In genomic region chr6:135148889-135149288, GRCh38 we compare ENCODE assay signal across 16 cellular contexts. TPM values are rescaled to one million over a fixed set of nuclear protein-coding genes. Genes with fewer than 3 reads are reported as not detected.
DNase-seq lines count a peak whose midpoint lies in the region; ATAC-seq and TF ChIP-seq lines count a peak whose summit lies in the region.
"Had no signal": no experiment of that assay in that cellular context is flagged by ENCODE, and none has a peak within 500 bp of the region (broad histone marks: within the 10 kb centered on the region; RNA-seq: fewer than 3 reads in every experiment).

No MANE protein-coding gene starts in this region.

- H3K4me1 ChIP-seq in Loucy (ENCODE audit: insufficient read depth, low read length, poor library complexity, severe bottlenecking) (peaks cover 56% of the 10 kb centered on the region), body of pancreas (no peaks in the 10 kb centered on the region)

- TF ChIP-seq POLR2A in body of pancreas (IDR thresholded peaks at IDR 0.05): no peak

- H3K4me3 ChIP-seq in Loucy (ENCODE audit: low read length, poor library complexity, severe bottlenecking) (peak overlapping the region; percentile 9), body of pancreas (no peak overlapping the region)

- DNase-seq in T-helper 1 cell (no peak), DMS79 (lab: John Stamatoyannopoulos, UW) (peak; percentile 18), OCI-M1 (lab: John Stamatoyannopoulos, UW) (peak; percentile 71), body of pancreas (no peak), ureter (ENCODE audit: low spot score) (no peak)
- DNase-seq: C1 segment of cervical spinal cord, DMS 273 treated with DMSO at 0.1 percent for 48 hours, NCI-H187 treated with DMSO at 0.1 percent for 48 hours, NCI-H2171 treated with DMSO at 0.1 percent for 48 hours, NCI-H510A treated with DMSO at 0.1 percent for 48 hours, PC-3 had no signal

- peaks cover 15% of the 10 kb centered on the region for H3K79me2 ChIP-seq in Loucy (ENCODE audit: insufficient read depth, low read length)

- H3K4me2 ChIP-seq in Loucy (ENCODE audit: low read depth, low read length, poor library complexity, severe bottlenecking): peak overlapping the region; percentile 45

- H2AFZ ChIP-seq in Loucy (ENCODE audit: low read length): peak overlapping the region; percentile 44

- peak overlapping the region; percentile 44 for H3K9ac ChIP-seq in Loucy (ENCODE audit: low read depth, low read length, poor library complexity, severe bottlenecking)

- H3K9me3 ChIP-seq in Loucy (ENCODE audit: insufficient read depth, low read depth, low read length): peaks cover 2% of the 10 kb centered on the region; the same call in 1 of the 2 replicates
- no peaks in the 10 kb centered on the region for H3K9me3 ChIP-seq in body of pancreas

- no peak overlapping the region for H3K27ac ChIP-seq in body of pancreas

- H3K9me3 Mint-ChIP-seq in T-helper 1 cell treated with Interleukin-12 subunit alpha and Interleukin-12 subunit beta and Interleukin-4 antibody, amounts not matched to agents 30 μg/mL and 1 μg/mL, for 36 hours: peaks cover 18% of the 10 kb centered on the region

- H3K27me3 ChIP-seq in Loucy (ENCODE audit: insufficient read depth, low read length, poor library complexity, severe bottlenecking): no peaks in the 10 kb centered on the region
- H3K27me3 ChIP-seq in body of pancreas: no peaks in the 10 kb centered on the region

- H3K4me3 Mint-ChIP-seq in T-helper 1 cell treated with Interleukin-12 subunit alpha and Interleukin-12 subunit beta and Interleukin-4 antibody, amounts not matched to agents 30 μg/mL and 1 μg/mL, for 36 hours: no peak overlapping the region

- no peaks in the 10 kb centered on the region for H3F3A ChIP-seq in Loucy (ENCODE audit: low read depth)

- peaks cover 52% of the 10 kb centered on the region for H3K4me1 Mint-ChIP-seq in T-helper 1 cell treated with Interleukin-12 subunit alpha and Interleukin-12 subunit beta and Interleukin-4 antibody, amounts not matched to agents 30 μg/mL and 1 μg/mL, for 36 hours (ENCODE audit: low read depth)

- 59 to 66% methylated on average over 3 of the region's 3 CpGs for WGBS in body of pancreas, 2 donors

- no peak for ATAC-seq in GM21423 (IDR thresholded peaks at IDR 0.05; ENCODE audit: unreplicated experiment)
- no peak for ATAC-seq in body of pancreas
- ATAC-seq: HCT116, PC-3 had no signal

- peaks cover 6% of the 10 kb centered on the region for H3K36me3 Mint-ChIP-seq in T-helper 1 cell treated with Interleukin-12 subunit alpha and Interleukin-12 subunit beta and Interleukin-4 antibody, amounts not matched to agents 30 μg/mL and 1 μg/mL, for 36 hours (ENCODE audit: low read depth)

- no peaks in the 10 kb centered on the region for H3K27me3 Mint-ChIP-seq in T-helper 1 cell treated with Interleukin-12 subunit alpha and Interleukin-12 subunit beta and Interleukin-4 antibody, amounts not matched to agents 30 μg/mL and 1 μg/mL, for 36 hours (ENCODE audit: low read depth)

- H3K9me2 ChIP-seq in Loucy (replicated peaks; ENCODE audit: low read depth, low read length): no peaks in the 10 kb centered on the region

- H3K27ac Mint-ChIP-seq in T-helper 1 cell treated with Interleukin-12 subunit alpha and Interleukin-12 subunit beta and Interleukin-4 antibody, amounts not matched to agents 30 μg/mL and 1 μg/mL, for 36 hours: peak overlapping the region; percentile 41

- TF ChIP-seq CTCF in Loucy (conservative IDR thresholded peaks at IDR 0.05; ENCODE audit: low read length) (no peak), body of pancreas (IDR thresholded peaks at IDR 0.05) (no peak)

- H4K20me1 ChIP-seq in Loucy (ENCODE audit: insufficient read depth, low read length, poor library complexity, severe bottlenecking): no peaks in the 10 kb centered on the region

- intact Hi-C loops in body of pancreas (cut with DNase I): no loop called here

- no peaks in the 10 kb centered on the region for H3K36me3 ChIP-seq in Loucy (ENCODE audit: insufficient read depth, low read length)
- H3K36me3 ChIP-seq in body of pancreas (replicated peaks in 1 of 2; ENCODE audit: insufficient read depth in 1 of 2, low read depth in 2 of 2): no peaks in the 10 kb centered on the region

RNA-seq across cellular contexts. Expression of gene MYB, which starts 32.2 kb away (rescaled TPM):
- total RNA-seq in body of pancreas (not detected), ureter (0.89 TPM)
- total RNA-seq: MCF 10A had no signal

Comparison
In these comparisons a context has a peak if more than half of its experiments do, and no peak if none do; other contexts are left out.
1. DNase-seq: peak in DMS79 (single experiment) and OCI-M1 (single experiment); none in T-helper 1 cell (0 of 5), body of pancreas (0 of 4) and ureter (single experiment).